In genomic region chr7:150378853-150379589, GRCh38 we compare ENCODE assay signal across 1 cellular context.
TF ChIP-seq lines count a peak whose summit lies in the region.

Gene ZNF775, plus strand, starts transcription at chr7:150379330. Its CDS starts 9,141 bp downstream, at chr7:150388471.

TF ChIP-seq in HepG2, 621 proteins besides CTCF, POLR2A, EP300 and RAD21 (continued from another document and continues in another):
- 0 out of 2 replicates have a peak, but pooled peaks have one; percentile 16 for TF ChIP-seq GMEB1 (CRISPR knock-in tag; IDR thresholded peaks at IDR 0.05; ENCODE audit: borderline replicate concordance)
- peak; percentile 19 for TF ChIP-seq ASH2L (IDR thresholded peaks at IDR 0.05; ENCODE audit: insufficient read length, low read depth, low read length)
- TF ChIP-seq KAT8 (CRISPR knock-in tag; IDR thresholded peaks at IDR 0.05), result peak; percentile 49; the same call in 1 of the 2 replicates
- peak; percentile 34; the same call in 1 of the 2 replicates for TF ChIP-seq MIXL1 (CRISPR knock-in tag; IDR thresholded peaks at IDR 0.05)
- 0 out of 2 replicates have a peak, but pooled peaks have one; percentile 21 for TF ChIP-seq ZNF766 (CRISPR knock-in tag; IDR thresholded peaks at IDR 0.05; ENCODE audit: borderline replicate concordance)
- TF ChIP-seq ZNF772 (CRISPR knock-in tag; IDR thresholded peaks at IDR 0.05), result peak; percentile 40; the same call in 1 of the 2 replicates
- peak; percentile 30 for TF ChIP-seq HNRNPK (IDR thresholded peaks at IDR 0.05; ENCODE audit: low read depth, low read length, poor library complexity, severe bottlenecking)
- no peak for TF ChIP-seq ZNF629 (CRISPR knock-in tag; conservative IDR thresholded peaks at IDR 0.05)
- TF ChIP-seq HIC2 (CRISPR knock-in tag; IDR thresholded peaks at IDR 0.05; ENCODE audit: low read depth), result peak; percentile 77
- peak; percentile 8; the same call in 1 of the 2 replicates for TF ChIP-seq ZC3H13 (CRISPR knock-in tag; IDR thresholded peaks at IDR 0.05)
- peak; percentile 51; the same call in 1 of the 2 replicates for TF ChIP-seq GATA4 (IDR thresholded peaks at IDR 0.05; ENCODE audit: borderline replicate concordance, low read depth)
- TF ChIP-seq SRSF1 (optimal IDR thresholded peaks at IDR 0.05; ENCODE audit: low read depth, low read length), result peak; percentile 95
- TF ChIP-seq FOXA3 (CRISPR knock-in tag; IDR thresholded peaks at IDR 0.05), result 0 out of 2 replicates have a peak, but pooled peaks have one; percentile 11
- peak; percentile 67 for TF ChIP-seq MXD3 (CRISPR knock-in tag; IDR thresholded peaks at IDR 0.05)
- no peak for TF ChIP-seq GRHL1 (CRISPR knock-in tag; conservative IDR thresholded peaks at IDR 0.05)
- TF ChIP-seq ZNF180 (CRISPR knock-in tag; IDR thresholded peaks at IDR 0.05; ENCODE audit: borderline replicate concordance, low read depth), result no peak
- peak; percentile 70 for TF ChIP-seq DRAP1 (CRISPR knock-in tag; IDR thresholded peaks at IDR 0.05)
- 0 out of 2 replicates have a peak, but pooled peaks have one; percentile 18 for TF ChIP-seq MAZ (IDR thresholded peaks at IDR 0.05; ENCODE audit: borderline replicate concordance, low read depth, low read length)
- peak; percentile 20 for TF ChIP-seq MAZ (CRISPR knock-in tag; IDR thresholded peaks at IDR 0.05; ENCODE audit: low read depth)
- peak; percentile 46; the same call in 1 of the 2 replicates for TF ChIP-seq CENPT (CRISPR knock-in tag; IDR thresholded peaks at IDR 0.05; ENCODE audit: low read depth)
- TF ChIP-seq MXI1 (IDR thresholded peaks at IDR 0.05; ENCODE audit: borderline replicate concordance, low read depth, low read length), result no peak; the same call in 2 of the 3 replicates
- TF ChIP-seq MED8 (CRISPR knock-in tag; IDR thresholded peaks at IDR 0.05; ENCODE audit: insufficient replicate concordance), result peak; percentile 52
- peak; percentile 68; the same call in 1 of the 2 replicates for TF ChIP-seq NKX3-1 (CRISPR knock-in tag; IDR thresholded peaks at IDR 0.05)
- no peak for TF ChIP-seq DBP (CRISPR knock-in tag; IDR thresholded peaks at IDR 0.05; ENCODE audit: not compliant biosample characterization)
- peak; percentile 39 for TF ChIP-seq PHF5A (CRISPR knock-in tag; IDR thresholded peaks at IDR 0.05; ENCODE audit: low read depth, unreplicated experiment)
- TF ChIP-seq REST (IDR thresholded peaks at IDR 0.05; ENCODE audit: borderline replicate concordance in 1 of 2, low read depth in 1 of 2, low read length in 2 of 2), result 0 out of 4 replicates have a peak, but pooled peaks of 1 of the 2 experiments have one; percentile 16
- TF ChIP-seq FIP1L1 (IDR thresholded peaks at IDR 0.05; ENCODE audit: borderline replicate concordance, insufficient read depth, low read depth, low read length), result peak; percentile 40; the same call in 1 of the 2 replicates
- TF ChIP-seq NR2C2 (CRISPR knock-in tag; IDR thresholded peaks at IDR 0.05; ENCODE audit: borderline replicate concordance), result peak; percentile 59; the same call in 1 of the 2 replicates
- TF ChIP-seq GTF2F1 (IDR thresholded peaks at IDR 0.05; ENCODE audit: low read length), result no peak
- no peak for TF ChIP-seq ZNF580 (CRISPR knock-in tag; IDR thresholded peaks at IDR 0.05; ENCODE audit: borderline replicate concordance, low read depth)
- peak; percentile 48; the same call in 1 of the 2 replicates for TF ChIP-seq ZBED4 (CRISPR knock-in tag; IDR thresholded peaks at IDR 0.05; ENCODE audit: borderline replicate concordance)
- TF ChIP-seq ZSCAN30 (CRISPR knock-in tag; IDR thresholded peaks at IDR 0.05), result no peak
- peak; percentile 51 for TF ChIP-seq TFDP2 (CRISPR knock-in tag; IDR thresholded peaks at IDR 0.05)
